ENCODE assay signal across 8 cellular contexts in the genomic region with DNA sequence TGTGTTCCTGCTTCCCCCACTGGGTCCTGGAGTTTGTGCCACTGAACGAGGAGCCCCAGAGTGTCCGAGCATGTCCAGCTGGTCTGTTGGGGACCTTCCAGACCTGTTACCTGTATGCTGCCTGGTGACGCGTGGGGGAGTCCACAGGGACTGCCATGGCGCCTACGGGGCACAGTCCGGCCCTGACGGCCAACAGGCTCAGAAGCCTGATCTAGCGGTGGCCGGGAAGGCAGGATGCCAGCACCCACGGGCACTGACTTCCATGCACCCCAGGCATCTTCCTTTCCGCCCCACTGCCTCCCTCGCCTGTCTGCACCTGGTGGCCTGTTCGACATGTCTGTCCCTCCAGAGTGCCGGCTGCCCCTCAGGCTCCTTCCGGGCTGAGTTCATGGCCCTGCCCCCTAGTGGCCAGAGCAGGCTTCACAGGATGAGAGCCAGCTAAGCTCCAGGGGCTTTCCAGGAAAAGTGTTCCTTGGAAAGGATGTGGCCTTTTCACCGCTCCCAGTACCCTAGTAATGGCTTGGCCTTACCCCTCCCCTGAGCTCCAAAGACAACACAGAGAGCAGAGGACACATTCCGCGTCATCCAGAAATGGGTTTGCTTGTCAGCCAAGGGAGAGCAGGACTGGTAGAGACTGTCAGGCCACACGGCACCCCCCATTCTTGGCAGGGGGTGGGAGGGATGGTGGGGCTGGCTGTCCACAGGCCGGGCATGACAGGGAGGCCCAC. TPM values are rescaled to one million over a fixed set of nuclear protein-coding genes. Genes with fewer than 3 reads are reported as not detected.
DNase-seq lines count a peak whose midpoint lies in the region; TF ChIP-seq lines count a peak whose summit lies in the region.

No MANE protein-coding gene starts in this region.

- peak; percentile 71 to 87 for TF ChIP-seq CTCF in fibroblast of lung (conservative IDR thresholded peaks at IDR 0.05 in 1 of 2, IDR thresholded peaks at IDR 0.05 in 1 of 2; ENCODE audit: low read depth in 1 of 2, low read length in 2 of 2)
- TF ChIP-seq CTCF in osteocyte (IDR thresholded peaks at IDR 0.05): peak; percentile 73
- TF ChIP-seq CTCF in uterus (IDR thresholded peaks at IDR 0.05): peak; percentile 10 to 68 (median 42)

- no peak overlapping the region for H3K4me3 Mint-ChIP-seq in osteocyte (ENCODE audit: unreplicated experiment)

- H3K4me1 ChIP-seq in fibroblast of lung (ENCODE audit: control insufficient read depth, extremely low read depth, insufficient read depth, low read length) (no peaks in the 10 kb centered on the region), uterus (no peaks in the 10 kb centered on the region)

- no peaks in the 10 kb centered on the region for H3K79me2 ChIP-seq in fibroblast of lung (ENCODE audit: control insufficient read depth, insufficient read depth, low read length)

- peak overlapping the region; percentile 58 for H2AFZ ChIP-seq in fibroblast of lung (ENCODE audit: low read length)

- H3K36me3 ChIP-seq in fibroblast of lung (ENCODE audit: control insufficient read depth, insufficient read depth, low read length): no peaks in the 10 kb centered on the region
- H3K36me3 ChIP-seq in uterus: no peaks in the 10 kb centered on the region

- no peaks in the 10 kb centered on the region for H3K36me3 Mint-ChIP-seq in osteocyte (ENCODE audit: unreplicated experiment)

- H3K27ac ChIP-seq in fibroblast of lung (ENCODE audit: insufficient read depth, low read length) (no peak overlapping the region), uterus (peak overlapping the region; percentile 1 to 37)

- no peak overlapping the region for H3K4me2 ChIP-seq in fibroblast of lung (ENCODE audit: extremely low read depth, insufficient read depth, low read length)

- no peak overlapping the region for H3K9ac ChIP-seq in fibroblast of lung (ENCODE audit: insufficient read depth, low read length)

- peak; percentile 17 to 33 for DNase-seq in NCI-H2081 (lab: John Stamatoyannopoulos, UW)
- no peak for DNase-seq in NCI-H2081 treated with DMSO at 0.1 percent for 48 hours (lab: John Stamatoyannopoulos, UW)
- peak; percentile 7 for DNase-seq in NCI-H748 treated with DMSO at 0.1 percent for 48 hours (lab: John Stamatoyannopoulos, UW)
- DNase-seq in activated T-cell treated with anti-CD3 and anti-CD28 coated beads for 48 hours (ENCODE audit: low read depth): peak; percentile 56
- peak; percentile 12 to 35 for DNase-seq in fibroblast of lung (ENCODE audit: low read depth in 2 of 2)
- peak; percentile 86 for DNase-seq in osteocyte (ENCODE audit: extremely low spot score, unreplicated experiment)
- peak; percentile 43 to 56 for DNase-seq in uterus
- DNase-seq in HPDE6-E6E7 (ENCODE audit: extremely low spot score): no peak

- no peak for TF ChIP-seq POLR2A in uterus (IDR thresholded peaks at IDR 0.05)

- H4K20me1 ChIP-seq in fibroblast of lung (ENCODE audit: control insufficient read depth, extremely low read depth, insufficient read depth, low read length): no peaks in the 10 kb centered on the region

- peaks cover 9% of the 10 kb centered on the region for H3K4me1 Mint-ChIP-seq in osteocyte (ENCODE audit: unreplicated experiment)

- intact Hi-C loops in uterus (cut with DNase I; ENCODE audit: low total_unique reads): no loop called here

- H3K9me3 Mint-ChIP-seq in osteocyte (ENCODE audit: unreplicated experiment): no peaks in the 10 kb centered on the region

- H3K27me3 Mint-ChIP-seq in osteocyte (ENCODE audit: unreplicated experiment): no peaks in the 10 kb centered on the region

- no peaks in the 10 kb centered on the region for H3K27me3 ChIP-seq in fibroblast of lung (ENCODE audit: control insufficient read depth, insufficient read depth, low read length)
- no peaks in the 10 kb centered on the region for H3K27me3 ChIP-seq in uterus

- H3K4me3 ChIP-seq in fibroblast of lung (replicated peaks in 1 of 4; ENCODE audit: control extremely low read depth in 1 of 4, insufficient read depth in 1 of 4, low read depth in 3 of 4, low read length in 4 of 4): no peak overlapping the region
- no peak overlapping the region for H3K4me3 ChIP-seq in uterus

- H3K27ac Mint-ChIP-seq in osteocyte (ENCODE audit: unreplicated experiment): no peak overlapping the region

- H3K9me3 ChIP-seq in fibroblast of lung (ENCODE audit: control insufficient read depth, insufficient read depth, low read depth, low read length) (no peaks in the 10 kb centered on the region), uterus (no peaks in the 10 kb centered on the region)

RNA-seq across cellular contexts. Expression of gene NGRN, which starts 35.7 kb away (rescaled TPM):
- 96.1 and 96.8 TPM in 2 replicates for total RNA-seq in fibroblast of lung
- 55.3 and 58.7 TPM in 2 replicates for polyA plus RNA-seq in fibroblast of lung
- 50.7 and 54.0 TPM in 2 replicates for polyA plus RNA-seq in fibroblast of lung (2012)
- 23.5 and 24.6 TPM in 2 replicates for polyA minus RNA-seq in fibroblast of lung (ENCODE audit: low replicate concordance)
- total RNA-seq in osteocyte: 92.3 and 94.8 TPM in 2 replicates
- 100 to 1,000 TPM in 1 of 4 donors, 10 to 100 TPM in 3; 35.6 to 119 (median 69.4) TPM for total RNA-seq in uterus

RNA-seq across cellular contexts. Expression of gene ZNF774, which starts 50.9 kb away (rescaled TPM):
- total RNA-seq in fibroblast of lung (1.3 and 1.8 TPM in 2 replicates), osteocyte (1.6 and 3.1 TPM in 2 replicates), uterus (1 to 10 TPM in 3 of 4 donors, under 1 TPM in 1; 0.51 to 5.5 (median 3.8) TPM)
- polyA plus RNA-seq in fibroblast of lung: 1.2 and 1.3 TPM in 2 replicates
- polyA plus RNA-seq in fibroblast of lung (2012): 1.1 TPM in 2 replicates
- 0.12 TPM in 1 of 2 replicates, not detected in the other for polyA minus RNA-seq in fibroblast of lung (ENCODE audit: low replicate concordance)

RNA-seq across cellular contexts. Expression of gene TTLL13, which starts 51.8 kb away (rescaled TPM):
- total RNA-seq in fibroblast of lung (under 0.01 TPM in 1 of 2 replicates, not detected in the other), osteocyte (not detected in 2 replicates), uterus (under 1 TPM in 1 of 4 donors, not detected in 3; 0.41 TPM)
- polyA plus RNA-seq in fibroblast of lung: 0.03 and 0.08 TPM in 2 replicates
- polyA plus RNA-seq in fibroblast of lung (2012): not detected in 2 replicates
- not detected in 2 replicates for polyA minus RNA-seq in fibroblast of lung (ENCODE audit: low replicate concordance)

Comparison
In these comparisons a context has a peak if more than half of its experiments do, and no peak if none do; other contexts are left out.
1. DNase-seq: peak in NCI-H2081 (2 of 2), NCI-H748 treated with DMSO at 0.1 percent for 48 hours (single experiment), activated T-cell treated with anti-CD3 and anti-CD28 coated beads for 48 hours (single experiment), fibroblast of lung (2 of 2), osteocyte (single experiment) and uterus (2 of 2); none in NCI-H2081 treated with DMSO at 0.1 percent for 48 hours (single experiment) and HPDE6-E6E7 (single experiment).
2. Peak in every context shown above with its lines, with median percentiles within 50 percentile points of each other: CTCF ChIP-seq.